Comparison of ENCODE assay signal across 21 cellular contexts in the genomic region with DNA sequence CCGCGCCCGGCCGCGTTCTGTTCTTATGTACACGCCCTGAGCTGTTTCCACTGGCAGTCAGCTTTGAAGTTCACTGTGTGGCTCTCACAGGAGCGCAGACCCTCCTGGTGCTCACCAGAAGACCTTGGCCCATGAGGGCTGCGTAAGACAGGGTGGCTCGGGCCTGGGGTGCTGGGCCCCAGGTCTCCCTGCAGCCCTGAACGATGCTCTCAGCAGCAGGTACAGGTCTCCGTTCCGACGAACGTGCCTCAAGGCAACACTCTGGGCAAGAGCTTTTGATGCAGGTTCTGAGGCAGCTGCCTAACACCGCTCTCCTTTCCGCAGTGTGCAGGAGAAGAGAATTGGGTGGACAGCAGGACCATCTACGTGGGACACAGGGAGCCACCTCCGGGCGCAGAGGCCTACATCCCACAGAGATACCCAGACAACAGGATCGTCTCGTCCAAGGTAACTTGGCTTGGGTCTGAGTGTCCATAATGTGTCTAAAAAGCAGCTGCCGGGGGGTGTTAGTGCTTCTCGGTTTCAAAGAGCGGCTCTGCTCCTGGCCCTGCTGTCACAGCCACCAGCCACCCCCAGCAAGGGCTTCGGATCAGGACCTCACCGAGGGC.
"Had no signal": no experiment of that assay in that cellular context is flagged by ENCODE, and none has a peak within 500 bp of the region (broad histone marks: within the 10 kb centered on the region; RNA-seq: fewer than 3 reads in every experiment).

No MANE protein-coding gene starts in this region.

- H3K27me3 Mint-ChIP-seq: activated B cell treated with CpG ODN at 0.5 μM for 24 hours; brain; stimulated activated naive B cell treated with anti-CD40 and anti-IgM and Interleukin-4, amounts not matched to agents 10 μg/mL and 1 μg/mL and 100 μg/mL, for 72 hours had no signal

- H3K4me1 ChIP-seq: foreskin keratinocyte had no signal

- H3K9me3 ChIP-seq: mucosa of descending colon had no signal

- H3K27me3 ChIP-seq: foreskin keratinocyte had no signal

- DNase-seq: activated B cell treated with CpG ODN at 0.5 μM for 24 hours; activated CD4-positive, alpha-beta T cell treated with anti-CD3 and anti-CD28 coated beads for 4 hours; activated CD4-positive, alpha-beta T cell treated with anti-CD3 and anti-CD28 coated beads, Interleukin-2, amount 50 U/mL, for 48 hours; aorta; dermis blood vessel endothelial cell; effector CD8-positive, alpha-beta T cell; foreskin keratinocyte; immature natural killer cell; kidney glomerular epithelial cell; mesenchymal stem cell; occipital lobe; retina; stimulated activated CD4-positive, alpha-beta T cell treated with anti-CD3 and anti-CD28 coated beads, Interleukin-2, amount 100 ng/mL, for 48 hours; stimulated activated CD8-positive, alpha-beta memory T cell treated with anti-CD3 and anti-CD28 coated beads, Interleukin-4, amount 100 ng/mL, for 48 hours; stimulated activated naive B cell treated with anti-CD40 and anti-IgM and Interleukin-4, amounts not matched to agents 10 μg/mL and 1 μg/mL and 100 μg/mL, for 72 hours; T1000 had no signal

- H3K27ac ChIP-seq: foreskin keratinocyte had no signal

- H3K4me3 Mint-ChIP-seq: activated B cell treated with CpG ODN at 0.5 μM for 24 hours; activated T-helper 1 cell treated with anti-CD3 and anti-CD28 coated beads, Interleukin-12 subunit alpha, Interleukin-12 subunit beta, Interleukin-2, Interleukin-4 antibody, amounts not matched to agents 30 ng/mL and 10 ng/mL and 1 ng/mL, durations not matched to agents 14 hours and 24 hours and 36 hours; brain; immature natural killer cell; stimulated activated naive B cell treated with anti-CD40 and anti-IgM and Interleukin-4, amounts not matched to agents 10 μg/mL and 1 μg/mL and 100 μg/mL, for 72 hours; T-helper 1 cell treated with Interleukin-12 subunit alpha and Interleukin-12 subunit beta and Interleukin-4 antibody, amounts not matched to agents 30 μg/mL and 1 μg/mL, for 36 hours had no signal

- H3K4me3 ChIP-seq: mucosa of descending colon had no signal

- H3K27ac Mint-ChIP-seq: activated B cell treated with CpG ODN at 0.5 μM for 24 hours; activated naive CD4-positive, alpha-beta T cell treated with anti-CD3 and anti-CD28 coated beads, Interleukin-2, amount 50 U/mL, for 72 hours; activated T-helper 1 cell treated with anti-CD3 and anti-CD28 coated beads, Interleukin-12 subunit alpha, Interleukin-12 subunit beta, Interleukin-2, Interleukin-4 antibody, amounts not matched to agents 30 ng/mL and 10 ng/mL and 1 ng/mL, durations not matched to agents 14 hours and 24 hours and 36 hours; stimulated activated naive B cell treated with anti-CD40 and anti-IgM and Interleukin-4, amounts not matched to agents 10 μg/mL and 1 μg/mL and 100 μg/mL, for 72 hours; T-helper 1 cell treated with Interleukin-12 subunit alpha and Interleukin-12 subunit beta and Interleukin-4 antibody, amounts not matched to agents 30 μg/mL and 1 μg/mL, for 36 hours had no signal

- H3K9me3 Mint-ChIP-seq: activated naive CD4-positive, alpha-beta T cell treated with anti-CD3 and anti-CD28 coated beads, Interleukin-2, amount 50 U/mL, for 72 hours; activated T-helper 1 cell treated with anti-CD3 and anti-CD28 coated beads, Interleukin-12 subunit alpha, Interleukin-12 subunit beta, Interleukin-2, Interleukin-4 antibody, amounts not matched to agents 30 ng/mL and 10 ng/mL and 1 ng/mL, durations not matched to agents 14 hours and 24 hours and 36 hours; immature natural killer cell; T-helper 1 cell treated with Interleukin-12 subunit alpha and Interleukin-12 subunit beta and Interleukin-4 antibody, amounts not matched to agents 30 μg/mL and 1 μg/mL, for 36 hours had no signal

- H3K4me1 Mint-ChIP-seq: activated B cell treated with CpG ODN at 0.5 μM for 24 hours had no signal

- ATAC-seq: activated naive CD4-positive, alpha-beta T cell treated with anti-CD3 and anti-CD28 coated beads, Interleukin-2, amount 50 U/mL, for 72 hours; foreskin keratinocyte; mucosa of descending colon; stimulated activated naive B cell treated with anti-CD40 and anti-IgM and Interleukin-4, amounts not matched to agents 10 μg/mL and 1 μg/mL and 100 μg/mL, for 72 hours had no signal
